In the genomic region with DNA sequence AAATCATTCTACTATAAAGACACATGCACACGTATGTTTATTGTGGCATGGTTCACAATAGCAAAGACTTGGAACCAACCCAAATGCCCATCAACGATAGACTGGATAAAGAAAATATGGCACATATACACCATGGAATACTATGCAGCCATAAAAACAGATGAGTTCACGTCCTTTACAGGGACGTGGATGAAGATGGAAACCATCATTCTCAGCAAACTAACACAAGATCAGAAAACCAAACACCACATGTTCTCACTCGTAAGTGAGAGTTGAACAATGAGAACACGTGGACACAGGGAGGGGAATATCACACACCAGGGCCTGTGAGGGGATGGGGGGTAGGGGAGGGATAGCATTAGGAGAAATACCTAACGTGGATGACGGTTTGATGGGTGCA, we compare ENCODE assay signal across 3 cellular contexts.
TF ChIP-seq lines count a peak whose summit lies in the region.

No MANE protein-coding gene starts in this region.

TF ChIP-seq in HEK293, 187 proteins besides CTCF, POLR2A, EP300 and RAD21:
- TF ChIP-seq ZNF146 (tag by site-specific recombination; IDR thresholded peaks at IDR 0.05) = peak; percentile 84

TF ChIP-seq in K562, 482 proteins besides CTCF, POLR2A, EP300 and RAD21:
- TF ChIP-seq ZNF146 (CRISPR knock-in tag; IDR thresholded peaks at IDR 0.05; ENCODE audit: unreplicated experiment) = peak; percentile 76

TF ChIP-seq in HepG2, 621 proteins besides CTCF, POLR2A, EP300 and RAD21:
- TF ChIP-seq, protein P1, sequence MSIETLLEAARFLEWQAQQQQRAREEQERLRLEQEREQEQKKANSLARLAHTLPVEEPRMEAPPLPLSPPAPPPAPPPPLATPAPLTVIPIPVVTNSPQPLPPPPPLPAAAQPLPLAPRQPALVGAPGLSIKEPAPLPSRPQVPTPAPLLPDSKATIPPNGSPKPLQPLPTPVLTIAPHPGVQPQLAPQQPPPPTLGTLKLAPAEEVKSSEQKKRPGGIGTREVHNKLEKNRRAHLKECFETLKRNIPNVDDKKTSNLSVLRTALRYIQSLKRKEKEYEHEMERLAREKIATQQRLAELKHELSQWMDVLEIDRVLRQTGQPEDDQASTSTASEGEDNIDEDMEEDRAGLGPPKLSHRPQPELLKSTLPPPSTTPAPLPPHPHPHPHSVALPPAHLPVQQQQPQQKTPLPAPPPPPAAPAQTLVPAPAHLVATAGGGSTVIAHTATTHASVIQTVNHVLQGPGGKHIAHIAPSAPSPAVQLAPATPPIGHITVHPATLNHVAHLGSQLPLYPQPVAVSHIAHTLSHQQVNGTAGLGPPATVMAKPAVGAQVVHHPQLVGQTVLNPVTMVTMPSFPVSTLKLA (IDR thresholded peaks at IDR 0.05) = peak; percentile 66
TF ChIP-seq in HepG2: peak in this region for 1; not testable (repeated sequence) for 620.
